ENCODE assay signal across 1 cellular context in the genomic region with DNA sequence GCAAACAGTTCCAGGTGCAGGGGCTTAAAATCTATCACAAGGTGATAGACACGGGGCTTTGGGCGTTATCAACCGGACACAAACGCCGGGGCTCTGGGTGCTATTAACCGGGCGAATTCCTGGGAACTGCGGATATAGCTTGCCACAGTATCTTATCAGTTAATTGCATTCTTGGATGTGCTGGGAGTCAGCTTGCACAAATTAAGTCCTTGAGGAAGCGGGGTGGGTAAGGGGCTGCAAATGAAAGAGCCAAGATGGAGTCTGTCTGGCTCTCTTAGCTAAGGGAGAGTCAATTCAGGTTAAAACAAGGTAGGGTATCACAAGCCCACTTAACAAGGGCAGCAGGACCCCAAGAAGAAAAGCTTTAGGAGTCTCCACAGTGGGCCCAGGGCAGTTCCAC. TPM values are rescaled to one million over a fixed set of nuclear protein-coding genes. Genes with fewer than 3 reads are reported as not detected.
"Had no signal": no experiment of that assay in that cellular context is flagged by ENCODE, and none has a peak within 500 bp of the region (broad histone marks: within the 10 kb centered on the region; RNA-seq: fewer than 3 reads in every experiment).

No MANE protein-coding gene starts in this region.

RNA-seq across cellular contexts. Expression of a gene that starts 1.2 kb away (rescaled TPM):
- total RNA-seq: renal cortical epithelial cell had no signal
